Comparison of ENCODE assay signal across 14 cellular contexts in genomic region chr13:99299545-99300341, GRCh38. TPM values are rescaled to one million over a fixed set of nuclear protein-coding genes. Genes with fewer than 3 reads are reported as not detected.
DNase-seq lines count a peak whose midpoint lies in the region; ATAC-seq and TF ChIP-seq lines count a peak whose summit lies in the region.
"Had no signal": no experiment of that assay in that cellular context is flagged by ENCODE, and none has a peak within 500 bp of the region (broad histone marks: within the 10 kb centered on the region; RNA-seq: fewer than 3 reads in every experiment).

No MANE protein-coding gene starts in this region.

- no peak for TF ChIP-seq CTCF in CD8-positive, alpha-beta T cell (IDR thresholded peaks at IDR 0.05)
- TF ChIP-seq CTCF in GM12864 (IDR thresholded peaks at IDR 0.05; ENCODE audit: low read depth, low read length, missing control alignments) = no peak
- no peak for TF ChIP-seq CTCF in neural progenitor cell (IDR thresholded peaks at IDR 0.05)
- TF ChIP-seq CTCF in suprapubic skin (IDR thresholded peaks at IDR 0.05) = no peak

- in situ Hi-C loops in GM23248 (cut with MboI) = no loop called here

- no peak overlapping the region for H3K4me2 ChIP-seq in neural progenitor cell
- no peak overlapping the region for H3K4me2 ChIP-seq in GM23248 (ENCODE audit: unreplicated experiment)

- peaks cover 61% of the 10 kb centered on the region for H3K36me3 Mint-ChIP-seq in CD8-positive, alpha-beta T cell
- H3K36me3 Mint-ChIP-seq in memory B cell (peaks cover 37% of the 10 kb centered on the region), neural progenitor cell (peaks cover 1% of the 10 kb centered on the region)

- H4K20me1 ChIP-seq in neural progenitor cell (ENCODE audit: low read depth) = peaks cover 23% of the 10 kb centered on the region
- H4K20me1 ChIP-seq in GM23248 (ENCODE audit: insufficient read depth) = no peaks in the 10 kb centered on the region

- H3K4me1 Mint-ChIP-seq in CD8-positive, alpha-beta T cell (ENCODE audit: low read depth) = peaks cover 91% of the 10 kb centered on the region
- H3K4me1 Mint-ChIP-seq in memory B cell (peaks cover 57% of the 10 kb centered on the region), neural progenitor cell (no peaks in the 10 kb centered on the region)
- H3K4me1 Mint-ChIP-seq: nephron progenitor cell had no signal

- H3K9ac ChIP-seq in neural progenitor cell (no peak overlapping the region), GM23248 (no peak overlapping the region)

- intact Hi-C loops in CD8-positive, alpha-beta T cell (cut with DNase I, micrococcal nuclease) = no loop called here

- no peak for DNase-seq in CD8-positive, alpha-beta T cell
- no peak for DNase-seq in GM12864 (ENCODE audit: low read depth)
- peak; percentile 8 to 51 for DNase-seq in SJCRH30
- DNase-seq in memory B cell (ENCODE audit: low spot score in 2 of 2) = no peak
- no peak for DNase-seq in neural progenitor cell (ENCODE audit: low spot score)
- no peak for DNase-seq in suprapubic skin (ENCODE audit: low spot score in 2 of 2)
- DNase-seq in GM23248 = no peak
- DNase-seq: activated effector memory CD4-positive, alpha-beta T cell treated with anti-CD3 and anti-CD28 coated beads, Interleukin-2, amount 50 U/mL, for 16 hours; NCI-H1417 treated with DMSO at 0.1 percent for 48 hours; nephron progenitor cell; substantia nigra; WERI-Rb-1 had no signal

- H3K79me2 ChIP-seq in neural progenitor cell (ENCODE audit: low read depth) = no peaks in the 10 kb centered on the region
- H3K79me2 ChIP-seq in GM23248 (ENCODE audit: insufficient read depth) = no peaks in the 10 kb centered on the region

- 88% methylated on average over 7 of the region's 7 CpGs for WGBS in suprapubic skin
- WGBS in GM23248 (ENCODE audit: low coverage in 1 of 2, low lambda C conversion rate in 2 of 2, missing lambda C conversion rate in 2 of 2), 2 experiments = 91 to 92% methylated on average over 7 of the region's 7 CpGs

- peak overlapping the region; percentile 38 for H3K4me3 Mint-ChIP-seq in CD8-positive, alpha-beta T cell
- H3K4me3 Mint-ChIP-seq in memory B cell (peak overlapping the region; percentile 78), neural progenitor cell (no peak overlapping the region)
- H3K4me3 Mint-ChIP-seq: nephron progenitor cell had no signal

- TF ChIP-seq POLR2A in suprapubic skin (IDR thresholded peaks at IDR 0.05) = no peak

- ATAC-seq in CD8-positive, alpha-beta T cell = no peak
- no peak for ATAC-seq in memory B cell (ENCODE audit: low read depth)
- ATAC-seq: left lobe of liver had no signal

- H3K27ac ChIP-seq in CD8-positive, alpha-beta T cell (ENCODE audit: low read depth, low read length) = no peak overlapping the region
- no peak overlapping the region for H3K27ac ChIP-seq in SJCRH30
- no peak overlapping the region for H3K27ac ChIP-seq in neural progenitor cell
- H3K27ac ChIP-seq in suprapubic skin = no peak overlapping the region
- H3K27ac ChIP-seq in GM23248 = no peak overlapping the region
- H3K27ac ChIP-seq: WERI-Rb-1 had no signal

- H3K9me3 Mint-ChIP-seq in CD8-positive, alpha-beta T cell = no peaks in the 10 kb centered on the region
- H3K9me3 Mint-ChIP-seq in memory B cell = no peaks in the 10 kb centered on the region
- H3K9me3 Mint-ChIP-seq in neural progenitor cell = no peaks in the 10 kb centered on the region
- H3K9me3 Mint-ChIP-seq: nephron progenitor cell had no signal

- H2AFZ ChIP-seq in neural progenitor cell (replicated peaks) (no peak overlapping the region), GM23248 (no peak overlapping the region)

- H3F3A ChIP-seq in neural progenitor cell (ENCODE audit: low read depth) = no peaks in the 10 kb centered on the region
- H3F3A ChIP-seq in GM23248 (ENCODE audit: insufficient read depth) = no peaks in the 10 kb centered on the region

- no peak for TF ChIP-seq EP300 in suprapubic skin (IDR thresholded peaks at IDR 0.05)

- H3K9me3 ChIP-seq in CD8-positive, alpha-beta T cell (ENCODE audit: low read length) = no peaks in the 10 kb centered on the region
- H3K9me3 ChIP-seq in SJCRH30 (replicated peaks) = no peaks in the 10 kb centered on the region
- H3K9me3 ChIP-seq in neural progenitor cell (ENCODE audit: low read depth) = no peaks in the 10 kb centered on the region
- no peaks in the 10 kb centered on the region for H3K9me3 ChIP-seq in suprapubic skin
- H3K9me3 ChIP-seq in GM23248 (ENCODE audit: low read depth) = no peaks in the 10 kb centered on the region

- H3K27ac Mint-ChIP-seq in CD8-positive, alpha-beta T cell = peak overlapping the region; percentile 71
- H3K27ac Mint-ChIP-seq in memory B cell = peak overlapping the region; percentile 83
- H3K27ac Mint-ChIP-seq in neural progenitor cell = no peak overlapping the region
- H3K27ac Mint-ChIP-seq: nephron progenitor cell had no signal

- no peaks in the 10 kb centered on the region for H3K9me2 ChIP-seq in GM23248 (ENCODE audit: insufficient read depth)

- CTCF ChIA-PET in CD8-positive, alpha-beta T cell (lab: Charles Lee) = interaction anchor here (0.9 to 5.8 kb wide), 9 partner anchors 14 to 137 kb away, joined by 3 to 21 read pairs (median 3); no protein-coding TSS in a partner anchor

- H3K27me3 Mint-ChIP-seq in CD8-positive, alpha-beta T cell (ENCODE audit: low read depth) = no peaks in the 10 kb centered on the region
- H3K27me3 Mint-ChIP-seq in memory B cell (no peaks in the 10 kb centered on the region), neural progenitor cell (ENCODE audit: insufficient read depth, low read depth) (no peaks in the 10 kb centered on the region)

- no peaks in the 10 kb centered on the region for H3K36me3 ChIP-seq in CD8-positive, alpha-beta T cell (ENCODE audit: insufficient read depth, low read length)
- H3K36me3 ChIP-seq in SJCRH30 (no peaks in the 10 kb centered on the region), neural progenitor cell (no peaks in the 10 kb centered on the region), suprapubic skin (peaks cover 2% of the 10 kb centered on the region), GM23248 (ENCODE audit: low read depth) (no peaks in the 10 kb centered on the region)
- H3K36me3 ChIP-seq: WERI-Rb-1 had no signal

- POLR2A ChIA-PET in CD8-positive, alpha-beta T cell (lab: Charles Lee) = interaction anchor here (0.6 to 2.1 kb wide), 6 partner anchors 20 to 118 kb away, joined by 3 to 7 read pairs (median 4); no protein-coding TSS in a partner anchor

- no peaks in the 10 kb centered on the region for H3K27me3 ChIP-seq in CD8-positive, alpha-beta T cell (ENCODE audit: insufficient read depth, low read length)
- H3K27me3 ChIP-seq in SJCRH30 = no peaks in the 10 kb centered on the region
- no peaks in the 10 kb centered on the region for H3K27me3 ChIP-seq in neural progenitor cell
- H3K27me3 ChIP-seq in suprapubic skin = no peaks in the 10 kb centered on the region
- no peaks in the 10 kb centered on the region for H3K27me3 ChIP-seq in GM23248 (replicated peaks; ENCODE audit: insufficient read depth)

- H3K4me1 ChIP-seq in CD8-positive, alpha-beta T cell (ENCODE audit: insufficient read depth, low read length) = peaks cover 89% of the 10 kb centered on the region
- H3K4me1 ChIP-seq in SJCRH30 (no peaks in the 10 kb centered on the region; the same call in 1 of the 2 replicates), neural progenitor cell (no peaks in the 10 kb centered on the region), suprapubic skin (no peaks in the 10 kb centered on the region), GM23248 (ENCODE audit: insufficient read depth) (peaks cover 5% of the 10 kb centered on the region; the same call in 1 of the 2 replicates)

- no peak overlapping the region for H3K4me3 ChIP-seq in CD8-positive, alpha-beta T cell (ENCODE audit: low read depth, low read length)
- H3K4me3 ChIP-seq in GM12864 (ENCODE audit: low read depth, low read length) = peak overlapping the region; percentile 12; the same call in 1 of the 2 replicates
- H3K4me3 ChIP-seq in SJCRH30 = no peak overlapping the region
- H3K4me3 ChIP-seq in neural progenitor cell = no peak overlapping the region
- no peak overlapping the region for H3K4me3 ChIP-seq in suprapubic skin
- no peak overlapping the region for H3K4me3 ChIP-seq in GM23248

RNA-seq across cellular contexts. Expression of gene GPR183, which starts 7.5 kb away (rescaled TPM):
- 10 to 100 TPM; 80.2 to 85.5 TPM for total RNA-seq in CD8-positive, alpha-beta T cell
- not detected in 2 replicates for total RNA-seq in SJCRH30 (2014; rRNA removed; shearing (Covaris generic))
- total RNA-seq in neural progenitor cell (ENCODE audit: low replicate concordance) (not detected in 2 replicates), suprapubic skin (1 to 10 TPM; 2.3 to 7.0 (median 4.4) TPM)
- total RNA-seq in GM23248 (2014; rRNA removed; shearing (Covaris generic)) = not detected in 2 replicates
- polyA plus RNA-seq in GM23248 (2016; fragmentation: Nextera tagmentation; extraction: Ambion mirVana) = 0.25 and 0.33 TPM in 2 replicates

RNA-seq across cellular contexts. Expression of gene GPR18, which starts 41.6 kb away (rescaled TPM):
- total RNA-seq in CD8-positive, alpha-beta T cell = 10 to 100 TPM; 31.9 to 36.2 TPM
- not detected in 2 replicates for total RNA-seq in SJCRH30 (2014; rRNA removed; shearing (Covaris generic))
- total RNA-seq in neural progenitor cell (ENCODE audit: low replicate concordance) (not detected in 2 replicates), suprapubic skin (not detected)
- total RNA-seq in GM23248 (2014; rRNA removed; shearing (Covaris generic)) = not detected in 2 replicates
- polyA plus RNA-seq in GM23248 (2016; fragmentation: Nextera tagmentation; extraction: Ambion mirVana) = 0.22 and 0.46 TPM in 2 replicates
- total RNA-seq: epithelial cell of proximal tubule had no signal

Comparison
In these comparisons a context has a peak if more than half of its experiments do, and no peak if none do; other contexts are left out.
1. DNase-seq: peak in SJCRH30 (2 of 2); none in CD8-positive, alpha-beta T cell (0 of 7), GM12864 (single experiment), memory B cell (0 of 2), neural progenitor cell (single experiment), suprapubic skin (0 of 2) and GM23248 (single experiment).
2. RNA of gene GPR183, which starts 7.5 kb away (total RNA-seq): 80.2 to 85.5 TPM in CD8-positive, alpha-beta T cell; 2.3 to 7.0 TPM in suprapubic skin, not detected in SJCRH30, not detected in neural progenitor cell and not detected in GM23248; every median in the first group is over 10 times any median in the second.
3. RNA of gene GPR18, which starts 41.6 kb away (total RNA-seq): 31.9 to 36.2 TPM in CD8-positive, alpha-beta T cell; not detected in SJCRH30, not detected in neural progenitor cell, not detected in suprapubic skin and not detected in GM23248; every median in the first group is over 10 times any median in the second.